Comparison of ENCODE assay signal across 8 cellular contexts in genomic region chr11:32884770-32885384, GRCh38. TPM values are rescaled to one million over a fixed set of nuclear protein-coding genes. Genes with fewer than 3 reads are reported as not detected.
DNase-seq lines count a peak whose midpoint lies in the region; ATAC-seq, FAIRE-seq and TF ChIP-seq lines count a peak whose summit lies in the region.

No MANE protein-coding gene starts in this region.

- H3K27me3 ChIP-seq in RWPE2 (ENCODE audit: insufficient read depth, poor library complexity, severe bottlenecking) (no peaks in the 10 kb centered on the region), aorta (ENCODE audit: control insufficient read depth in 1 of 2, insufficient read depth in 2 of 2, low read length in 1 of 2) (no peaks in the 10 kb centered on the region)

- H3K27ac ChIP-seq in RWPE2 (ENCODE audit: poor library complexity, severe bottlenecking): no peak overlapping the region
- H3K27ac ChIP-seq in kidney (ENCODE audit: low read depth in 2 of 2, low read length in 2 of 2): no peak overlapping the region
- H3K27ac ChIP-seq in aorta (ENCODE audit: low read depth in 1 of 2, low read length in 2 of 2): no peak overlapping the region

- H3K4me3 ChIP-seq in AG10803 (ENCODE audit: low read length): no peak overlapping the region
- H3K4me3 ChIP-seq in RWPE2 (ENCODE audit: severe bottlenecking): no peak overlapping the region
- H3K4me3 ChIP-seq in kidney (ENCODE audit: low read length in 2 of 2): no peak overlapping the region
- H3K4me3 ChIP-seq in aorta (ENCODE audit: low read length in 2 of 2): no peak overlapping the region

- intact Hi-C loops in kidney (cut with DNase I) (no loop called here), aorta (cut with DNase I) (no loop called here)

- DNase-seq in AG10803 (ENCODE audit: low read depth) (peak; percentile 19), RWPE2 (ENCODE audit: low spot score) (no peak), iPS-NIHi7 (ENCODE audit: extremely low spot score) (peak; percentile 25), DMS79 (lab: John Stamatoyannopoulos, UW) (no peak), kidney (no peak), NCI-H128 (lab: John Stamatoyannopoulos, UW; ENCODE audit: unreplicated experiment) (no peak), aorta (no peak)

- H3K36me3 ChIP-seq in RWPE2 (ENCODE audit: low read depth): no peaks in the 10 kb centered on the region
- H3K36me3 ChIP-seq in kidney (ENCODE audit: control insufficient read depth in 1 of 2, insufficient read depth in 2 of 2, low read length in 2 of 2): no peaks in the 10 kb centered on the region
- H3K36me3 ChIP-seq in aorta (ENCODE audit: control insufficient read depth in 1 of 2, insufficient read depth in 2 of 2, low read length in 1 of 2): no peaks in the 10 kb centered on the region

- H3K4me1 ChIP-seq in RWPE2 (ENCODE audit: insufficient read depth, poor library complexity, severe bottlenecking) (no peaks in the 10 kb centered on the region), kidney (ENCODE audit: control insufficient read depth in 1 of 2, insufficient read depth in 1 of 2, low read depth in 1 of 2, low read length in 2 of 2) (no peaks in the 10 kb centered on the region), aorta (ENCODE audit: control insufficient read depth in 1 of 2, insufficient read depth in 2 of 2, low read length in 2 of 2) (no peaks in the 10 kb centered on the region)

- no peak for FAIRE-seq in kidney (lab: Jason Lieb, UNC)

- ATAC-seq in GM19351 (IDR thresholded peaks at IDR 0.05; ENCODE audit: unreplicated experiment): peak; percentile 61
- peak; percentile 66; the same call in 2 of the 3 replicates for ATAC-seq in RWPE2 (ENCODE audit: low read depth)
- ATAC-seq in aorta (ENCODE audit: low FRiP score): no peak

- TF ChIP-seq CTCF in AG10803 (conservative IDR thresholded peaks at IDR 0.05; ENCODE audit: low read length) (peak; percentile 60), RWPE2 (IDR thresholded peaks at IDR 0.05; ENCODE audit: poor library complexity, severe bottlenecking) (peak; percentile 69), kidney (IDR thresholded peaks at IDR 0.05; ENCODE audit: borderline replicate concordance, extremely low read depth, insufficient read depth) (no peak)

- H3K9me3 ChIP-seq in RWPE2 (ENCODE audit: severe bottlenecking): no peaks in the 10 kb centered on the region
- no peaks in the 10 kb centered on the region for H3K9me3 ChIP-seq in kidney (ENCODE audit: control insufficient read depth in 1 of 2, low read length in 2 of 2)
- no peaks in the 10 kb centered on the region for H3K9me3 ChIP-seq in aorta (ENCODE audit: control insufficient read depth, low read length)

- WGBS in aorta, 2 donors: 78% methylated on average over 3 of the region's 3 CpGs

- no peak overlapping the region for H3K9ac ChIP-seq in kidney (ENCODE audit: low read length in 2 of 2)

RNA-seq across cellular contexts. Expression of gene QSER1, which starts 7.7 kb away (rescaled TPM):
- total RNA-seq in kidney: 27.4 TPM
- polyA plus RNA-seq in kidney (ENCODE audit: insufficient read depth, low read depth, low replicate concordance): 2.8 TPM
- 10 to 100 TPM; 22.1 to 34.3 TPM for total RNA-seq in aorta
- 1 to 10 TPM; 2.5 to 3.9 TPM for polyA plus RNA-seq in aorta

RNA-seq across cellular contexts. Expression of gene PRRG4, which starts 55.1 kb away (rescaled TPM):
- total RNA-seq in kidney (18.4 TPM), aorta (1 to 10 TPM; 2.0 TPM)
- polyA plus RNA-seq in kidney (ENCODE audit: insufficient read depth, low read depth, low replicate concordance) (6.4 TPM), aorta (1 to 10 TPM in 1 of 2 donors, under 1 TPM in 1; 0.26 to 2.1 TPM)

Comparison
In these comparisons a context has a peak if more than half of its experiments do, and no peak if none do; other contexts are left out.
1. DNase-seq: peak in AG10803 (single experiment) and iPS-NIHi7 (single experiment); none in RWPE2 (single experiment), DMS79 (single experiment), kidney (single experiment), NCI-H128 (single experiment) and aorta (0 of 2).